Comparison of ENCODE assay signal across 20 cellular contexts in the genomic region with DNA sequence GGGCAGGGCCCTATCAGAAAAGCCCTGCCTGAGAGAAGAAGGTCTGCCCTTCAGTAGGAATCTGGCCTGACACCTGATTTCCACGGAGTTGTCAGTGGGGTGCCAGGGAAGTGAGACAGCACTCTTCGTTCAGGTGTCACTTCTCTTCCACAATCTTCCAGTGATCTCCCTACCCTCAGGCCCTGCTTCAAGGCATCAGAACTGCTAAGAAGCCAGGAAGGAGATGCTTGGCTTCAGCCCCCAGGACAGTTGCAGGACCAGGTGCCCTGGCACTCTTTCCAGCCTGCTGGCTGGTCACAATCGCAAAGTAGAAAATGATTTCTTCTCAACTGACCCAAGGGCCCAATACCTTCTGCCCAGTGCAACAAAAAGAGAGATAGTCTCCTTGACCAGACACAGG. TPM values are rescaled to one million over a fixed set of nuclear protein-coding genes. Genes with fewer than 3 reads are reported as not detected.
DNase-seq lines count a peak whose midpoint lies in the region.
"Had no signal": no experiment of that assay in that cellular context is flagged by ENCODE, and none has a peak within 500 bp of the region (broad histone marks: within the 10 kb centered on the region; RNA-seq: fewer than 3 reads in every experiment).

No MANE protein-coding gene starts in this region.

- H3K36me3 ChIP-seq in mesendoderm (ENCODE audit: control insufficient read depth, insufficient read depth, low read length) = no peaks in the 10 kb centered on the region
- H3K36me3 ChIP-seq: BE2C, BLaER1 had no signal

- WGBS in mesendoderm (ENCODE audit: extremely low coverage, insufficient coverage, low lambda C conversion rate) = no CpG with 5 or more reads among the region's 3 CpGs

- H3K18ac ChIP-seq in mesendoderm (ENCODE audit: low read length) = no peak overlapping the region

- H2AK5ac ChIP-seq in mesendoderm (ENCODE audit: low read length) = no peak overlapping the region

- no peaks in the 10 kb centered on the region for H3K4me1 ChIP-seq in mesendoderm (ENCODE audit: control insufficient read depth, low read depth, low read length)
- H3K4me1 ChIP-seq: BE2C, BLaER1 had no signal

- no peak overlapping the region for H2BK15ac ChIP-seq in mesendoderm (replicated peaks; ENCODE audit: low read depth)

- no peak overlapping the region for H3K4me3 ChIP-seq in mesendoderm (ENCODE audit: low read length)
- H3K4me3 ChIP-seq: BLaER1 had no signal

- no peaks in the 10 kb centered on the region for H3K79me2 ChIP-seq in mesendoderm (ENCODE audit: control insufficient read depth, insufficient read depth, low read length)

- no peaks in the 10 kb centered on the region for H3K27me3 ChIP-seq in mesendoderm (ENCODE audit: insufficient read depth, low read length, poor library complexity)
- H3K27me3 ChIP-seq: BE2C, BLaER1 had no signal

- no peak overlapping the region for H3K27ac ChIP-seq in mesendoderm (ENCODE audit: low read depth, low read length)
- H3K27ac ChIP-seq: 22Rv1, BLaER1 had no signal

- no peak overlapping the region for H3K9ac ChIP-seq in mesendoderm (ENCODE audit: low read length)
- H3K9ac ChIP-seq: BLaER1 had no signal

- no peaks in the 10 kb centered on the region for H3K79me1 ChIP-seq in mesendoderm (ENCODE audit: low read length)

- H4K5ac ChIP-seq in mesendoderm (ENCODE audit: low read length) = no peak overlapping the region

- peak; percentile 64 for DNase-seq in G401 (ENCODE audit: low spot score)
- DNase-seq in cerebellar cortex (ENCODE audit: low spot score) = peak; percentile 52
- peak; percentile 8 for DNase-seq in mesendoderm
- no peak for DNase-seq in A172 (ENCODE audit: low spot score)
- DNase-seq in NOMO-1 (lab: John Stamatoyannopoulos, UW; ENCODE audit: unreplicated experiment in 2 of 2) = no peak
- DNase-seq: ACHN; BE2C; CD4-positive, alpha-beta memory T cell; CD4-positive, CD25-positive, alpha-beta regulatory T cell; CD8-positive, alpha-beta memory T cell; COR-L47; DMS 273 treated with DMSO at 0.1 percent for 48 hours; DMS153; DMS53; DMS79; DND-41; EL; GF-D8 had no signal

- no peak overlapping the region for H3K4me2 ChIP-seq in mesendoderm (ENCODE audit: low read length)
- H3K4me2 ChIP-seq: BLaER1 had no signal

- no peak overlapping the region for H3K4ac ChIP-seq in mesendoderm (ENCODE audit: low read depth, low read length)

- no peak overlapping the region for H3K23ac ChIP-seq in mesendoderm (ENCODE audit: low read length)

- no peak overlapping the region for H4K8ac ChIP-seq in mesendoderm (ENCODE audit: low read depth, low read length)

- no peak overlapping the region for H3K56ac ChIP-seq in mesendoderm (ENCODE audit: low read length)

- H2BK120ac ChIP-seq in mesendoderm (ENCODE audit: low read depth, low read length) = no peak overlapping the region

- in situ Hi-C loops in G401 (cut with HindIII; ENCODE audit: low sequenced_read_pairs) = no loop called here

- H2BK5ac ChIP-seq in mesendoderm (ENCODE audit: low read length) = no peak overlapping the region

RNA-seq across cellular contexts. Expression of a gene that starts 50.3 kb away (rescaled TPM):
- total RNA-seq in G401 (2014; rRNA removed; shearing (Covaris generic)) = not detected in 2 replicates
- 3.8 TPM for polyA plus RNA-seq in mesendoderm (2013, experiment 1 of 2)
- 3.8 TPM for polyA plus RNA-seq in mesendoderm (2013, experiment 2 of 2)
- total RNA-seq in A172 (2014; rRNA removed; shearing (Covaris generic)) = 4.5 and 6.5 TPM in 2 replicates
- total RNA-seq: CD4-positive, alpha-beta memory T cell; CD8-positive, alpha-beta memory T cell had no signal
- polyA plus RNA-seq: CD4-positive, alpha-beta memory T cell; CD4-positive, CD25-positive, alpha-beta regulatory T cell; CD8-positive, alpha-beta memory T cell had no signal

Comparison
In these comparisons a context has a peak if more than half of its experiments do, and no peak if none do; other contexts are left out.
1. DNase-seq: peak in G401 (single experiment), cerebellar cortex (single experiment) and mesendoderm (single experiment); none in A172 (single experiment) and NOMO-1 (0 of 2).